ENCODE assay signal across 11 cellular contexts in genomic region chr15:56608140-56608778, GRCh38.
A peak's percentile ranks its signal among the peaks of the same experiment; 100 is the strongest.
DNase-seq lines count a peak whose midpoint lies in the region; ATAC-seq, FAIRE-seq and TF ChIP-seq lines count a peak whose summit lies in the region.
"Had no signal": no experiment of that assay in that cellular context is flagged by ENCODE, and none has a peak within 500 bp of the region (broad histone marks: within the 10 kb centered on the region; RNA-seq: fewer than 3 reads in every experiment).

No MANE protein-coding gene starts in this region.

- no peaks in the 10 kb centered on the region for H3K27me3 ChIP-seq in H7 (ENCODE audit: control insufficient read depth, insufficient read depth, low read length)
- no peaks in the 10 kb centered on the region for H3K27me3 ChIP-seq in upper lobe of right lung
- H3K27me3 ChIP-seq: heart right ventricle had no signal

- peak; percentile 93 for ATAC-seq in GM19452 (IDR thresholded peaks at IDR 0.05; ENCODE audit: unreplicated experiment)
- ATAC-seq in HG03097 (IDR thresholded peaks at IDR 0.05; ENCODE audit: low FRiP score, unreplicated experiment) = peak; percentile 87
- peak; percentile 34 for ATAC-seq in activated CD8-positive, alpha-beta T cell treated with anti-CD3 and anti-CD28 coated beads for 36 hours
- ATAC-seq in upper lobe of right lung = no peak
- ATAC-seq: heart right ventricle, psoas muscle had no signal

- no peaks in the 10 kb centered on the region for H3K9me3 ChIP-seq in upper lobe of right lung

- no peak overlapping the region for H3K27ac Mint-ChIP-seq in activated CD8-positive, alpha-beta T cell treated with anti-CD3 and anti-CD28 coated beads for 36 hours
- H3K27ac Mint-ChIP-seq: CD4-positive, CD25-positive, alpha-beta regulatory T cell had no signal

- H3K4me3 Mint-ChIP-seq in activated CD8-positive, alpha-beta T cell treated with anti-CD3 and anti-CD28 coated beads for 36 hours = no peak overlapping the region
- H3K4me3 Mint-ChIP-seq: CD4-positive, CD25-positive, alpha-beta regulatory T cell had no signal

- POLR2A ChIA-PET in activated CD8-positive, alpha-beta T cell treated with anti-CD3 and anti-CD28 coated beads for 36 hours (lab: Charles Lee) = no interaction called here

- FAIRE-seq in frontal cortex (lab: Jason Lieb, UNC) = no peak

- H3K4me1 Mint-ChIP-seq in activated CD8-positive, alpha-beta T cell treated with anti-CD3 and anti-CD28 coated beads for 36 hours (ENCODE audit: low read depth) = peaks cover 9% of the 10 kb centered on the region
- H3K4me1 Mint-ChIP-seq: CD4-positive, CD25-positive, alpha-beta regulatory T cell had no signal

- no peaks in the 10 kb centered on the region for H3K36me3 Mint-ChIP-seq in activated CD8-positive, alpha-beta T cell treated with anti-CD3 and anti-CD28 coated beads for 36 hours (ENCODE audit: low read depth)
- H3K36me3 Mint-ChIP-seq: CD4-positive, CD25-positive, alpha-beta regulatory T cell had no signal

- CTCF ChIA-PET in activated CD8-positive, alpha-beta T cell treated with anti-CD3 and anti-CD28 coated beads for 36 hours (lab: Charles Lee) = no interaction called here

- DNase-seq in ELR (ENCODE audit: low read depth) (peak; percentile 9), H7 (no peak), upper lobe of right lung (no peak), NCI-H2227 (lab: John Stamatoyannopoulos, UW; ENCODE audit: unreplicated experiment) (no peak), frontal cortex (ENCODE audit: low spot score in 2 of 2) (no peak)
- DNase-seq in activated CD8-positive, alpha-beta T cell treated with anti-CD3 and anti-CD28 coated beads for 36 hours = peak; percentile 16
- DNase-seq: heart right ventricle, psoas muscle had no signal

- no peaks in the 10 kb centered on the region for H3K4me1 ChIP-seq in upper lobe of right lung
- H3K4me1 ChIP-seq: heart right ventricle, psoas muscle had no signal

- H3K9me3 Mint-ChIP-seq in activated CD8-positive, alpha-beta T cell treated with anti-CD3 and anti-CD28 coated beads for 36 hours = peaks cover 5% of the 10 kb centered on the region

- no peak for TF ChIP-seq CTCF in activated CD8-positive, alpha-beta T cell treated with anti-CD3 and anti-CD28 coated beads for 36 hours (IDR thresholded peaks at IDR 0.05)
- TF ChIP-seq CTCF in upper lobe of right lung (IDR thresholded peaks at IDR 0.05) = no peak

- H3K27me3 Mint-ChIP-seq in activated CD8-positive, alpha-beta T cell treated with anti-CD3 and anti-CD28 coated beads for 36 hours = peaks cover 7% of the 10 kb centered on the region

- H3K36me3 ChIP-seq in H7 (replicated peaks; ENCODE audit: control insufficient read depth, insufficient read depth, low read length) = no peaks in the 10 kb centered on the region
- H3K36me3 ChIP-seq in upper lobe of right lung = no peaks in the 10 kb centered on the region
- H3K36me3 ChIP-seq: heart right ventricle had no signal

- intact Hi-C loops in activated CD8-positive, alpha-beta T cell treated with anti-CD3 and anti-CD28 coated beads for 36 hours (cut with micrococcal nuclease) = no loop called here
- intact Hi-C loops in upper lobe of right lung (cut with DNase I) = no loop called here

- no peak overlapping the region for H3K4me3 ChIP-seq in H7 (ENCODE audit: insufficient read depth, low read depth, low read length)
- no peak overlapping the region for H3K4me3 ChIP-seq in upper lobe of right lung
- H3K4me3 ChIP-seq: heart right ventricle, psoas muscle had no signal

- no peak overlapping the region for H3K27ac ChIP-seq in upper lobe of right lung
- H3K27ac ChIP-seq: heart right ventricle, psoas muscle had no signal

Comparison
In these comparisons a context has a peak if more than half of its experiments do, and no peak if none do; other contexts are left out.
1. DNase-seq: peak in ELR (single experiment) and activated CD8-positive, alpha-beta T cell treated with anti-CD3 and anti-CD28 coated beads for 36 hours (single experiment); none in H7 (single experiment), upper lobe of right lung (single experiment), NCI-H2227 (single experiment) and frontal cortex (0 of 2).